ENCODE assay signal across 27 cellular contexts in the genomic region with DNA sequence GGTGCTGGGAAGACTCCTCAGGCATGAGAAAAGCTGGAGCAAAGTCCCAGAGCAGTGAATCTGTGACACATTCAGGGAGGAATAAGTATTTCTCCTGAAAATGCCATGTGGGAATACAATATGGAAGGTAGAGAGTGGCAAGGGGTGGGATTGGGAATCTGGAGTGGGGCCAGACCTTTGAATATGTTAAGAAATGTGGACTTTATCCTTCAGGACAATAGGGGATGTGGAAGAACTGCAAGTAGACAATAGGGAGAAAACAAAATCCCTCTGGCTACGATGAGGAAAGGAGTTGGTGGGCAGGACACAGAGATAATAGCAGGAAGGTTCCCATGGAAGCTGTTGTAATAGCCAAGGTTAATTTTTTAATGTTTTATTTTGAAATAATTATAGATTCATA.
"Had no signal": no experiment of that assay in that cellular context is flagged by ENCODE, and none has a peak within 500 bp of the region (broad histone marks: within the 10 kb centered on the region; RNA-seq: fewer than 3 reads in every experiment).

No MANE protein-coding gene starts in this region.

- ATAC-seq: heart right ventricle; left cardiac atrium; left lung; naive thymus-derived CD8-positive, alpha-beta T cell; pancreas; sciatic nerve; stimulated activated memory B cell treated with anti-CD40 and anti-IgM and Interleukin-4, amounts not matched to agents 10 μg/mL and 1 μg/mL and 100 μg/mL, for 72 hours; stimulated activated naive CD8-positive, alpha-beta T cell treated with anti-CD3 and anti-CD28 coated beads, Interleukin-15, Interleukin-2, amounts not matched to agents 100 U/mL and 50 U/mL, for 24 hours had no signal

- H3K27me3 ChIP-seq: esophagus squamous epithelium, heart right ventricle, left lung, neutrophil, pancreas, testis, tibial artery had no signal

- H3K9me3 Mint-ChIP-seq: type B pancreatic cell had no signal

- H3K4me1 Mint-ChIP-seq: nephron progenitor cell; stimulated activated memory B cell treated with anti-CD40 and anti-IgM and Interleukin-4, amounts not matched to agents 10 μg/mL and 1 μg/mL and 100 μg/mL, for 72 hours had no signal

- DNase-seq: cerebellar nuclear complex; cortex of kidney; dorsolateral prefrontal cortex; effector CD4-positive, alpha-beta T cell; endodermal cell; erythroblast; esophagus squamous epithelium; foreskin melanocyte; glutamatergic neuron; heart right ventricle; hippocampal formation; left cardiac atrium; left lung; naive thymus-derived CD8-positive, alpha-beta T cell; nephron progenitor cell; pancreas; stimulated activated CD4-positive, alpha-beta T cell treated with anti-CD3 and anti-CD28 coated beads, Interleukin-4, amount 100 ng/mL, for 4 hours; stimulated activated naive CD8-positive, alpha-beta T cell treated with anti-CD3 and anti-CD28 coated beads, Interleukin-15, Interleukin-2, amounts not matched to agents 100 U/mL and 50 U/mL, for 24 hours; substantia nigra; testis; tibial artery had no signal

- H3K27me3 Mint-ChIP-seq: naive thymus-derived CD8-positive, alpha-beta T cell; stimulated activated memory B cell treated with anti-CD40 and anti-IgM and Interleukin-4, amounts not matched to agents 10 μg/mL and 1 μg/mL and 100 μg/mL, for 72 hours; type B pancreatic cell had no signal

- H3K4me3 Mint-ChIP-seq: endodermal cell; naive thymus-derived CD8-positive, alpha-beta T cell; nephron progenitor cell; stimulated activated memory B cell treated with anti-CD40 and anti-IgM and Interleukin-4, amounts not matched to agents 10 μg/mL and 1 μg/mL and 100 μg/mL, for 72 hours; type B pancreatic cell had no signal

- H3K4me3 ChIP-seq: dorsolateral prefrontal cortex, esophagus squamous epithelium, heart right ventricle, left lung, pancreas, smooth muscle cell, testis, tibial artery had no signal

- H3K27ac ChIP-seq: dorsolateral prefrontal cortex, esophagus squamous epithelium, heart right ventricle, left lung, neutrophil, pancreas, testis, tibial artery had no signal

- H3K36me3 Mint-ChIP-seq: stimulated activated memory B cell treated with anti-CD40 and anti-IgM and Interleukin-4, amounts not matched to agents 10 μg/mL and 1 μg/mL and 100 μg/mL, for 72 hours; type B pancreatic cell had no signal

- H3K36me3 ChIP-seq: esophagus squamous epithelium, heart right ventricle, left lung, neutrophil, pancreas, tibial artery had no signal

- H3K4me1 ChIP-seq: esophagus squamous epithelium, heart right ventricle, left lung, pancreas, testis, tibial artery had no signal

- H3K9me3 ChIP-seq: left lung, neutrophil, pancreas, testis, tibial artery had no signal

- H3K27ac Mint-ChIP-seq: endodermal cell; nephron progenitor cell; stimulated activated memory B cell treated with anti-CD40 and anti-IgM and Interleukin-4, amounts not matched to agents 10 μg/mL and 1 μg/mL and 100 μg/mL, for 72 hours; type B pancreatic cell had no signal

- H3K4me2 ChIP-seq: smooth muscle cell had no signal

- FAIRE-seq: islet of Langerhans, pancreas had no signal
